ENCODE assay signal across 18 cellular contexts in genomic region chr9:35108461-35108860, GRCh38.
"Had no signal": no experiment of that assay in that cellular context is flagged by ENCODE, and none has a peak within 500 bp of the region (broad histone marks: within the 10 kb centered on the region; RNA-seq: fewer than 3 reads in every experiment).

No MANE protein-coding gene starts in this region.

- H3K27me3 ChIP-seq: esophagus squamous epithelium, right atrium auricular region, transverse colon had no signal

- H3K27ac ChIP-seq: esophagus squamous epithelium, right atrium auricular region, transverse colon had no signal

- H3K9me3 ChIP-seq: esophagus squamous epithelium, right atrium auricular region, transverse colon had no signal

- ATAC-seq: activated naive CD4-positive, alpha-beta T cell treated with anti-CD3 and anti-CD28 coated beads, Interleukin-2, amount 50 U/mL, for 72 hours had no signal

- DNase-seq: activated B cell treated with CpG ODN at 0.5 μM for 24 hours; activated CD4-positive, alpha-beta T cell treated with anti-CD3 and anti-CD28 coated beads, Interleukin-2, amount 10 ng/mL, durations not matched to agents 7 days and 5 days; activated T-cell treated with anti-CD3 and anti-CD28 coated beads for 4 hours; central memory CD4-positive, alpha-beta T cell; cortex of kidney; effector CD8-positive, alpha-beta T cell; esophagus squamous epithelium; hypothalamus; kidney glomerular epithelial cell; nucleus accumbens; stimulated activated CD4-positive, alpha-beta T cell treated with anti-CD3 and anti-CD28 coated beads, Interleukin-2, amount 100 ng/mL, for 48 hours; stimulated activated naive CD4-positive, alpha-beta T cell; substantia nigra; transverse colon had no signal

- H3K27ac Mint-ChIP-seq: activated B cell treated with CpG ODN at 0.5 μM for 24 hours; activated CD4-positive, alpha-beta T cell treated with anti-CD3 and anti-CD28 coated beads, Interleukin-2, amount 10 ng/mL, durations not matched to agents 7 days and 5 days; activated naive CD4-positive, alpha-beta T cell treated with anti-CD3 and anti-CD28 coated beads, Interleukin-2, amount 50 U/mL, for 72 hours; mesothelial cell of epicardium had no signal

- H3K27me3 Mint-ChIP-seq: activated B cell treated with CpG ODN at 0.5 μM for 24 hours; activated CD4-positive, alpha-beta T cell treated with anti-CD3 and anti-CD28 coated beads, Interleukin-2, amount 10 ng/mL, durations not matched to agents 7 days and 5 days had no signal

- FAIRE-seq: endothelial cell of umbilical vein had no signal

- H3K4me3 ChIP-seq: esophagus squamous epithelium, right atrium auricular region, transverse colon had no signal

- H3K9me3 Mint-ChIP-seq: activated B cell treated with CpG ODN at 0.5 μM for 24 hours; activated CD4-positive, alpha-beta T cell treated with anti-CD3 and anti-CD28 coated beads, Interleukin-2, amount 10 ng/mL, durations not matched to agents 7 days and 5 days; activated naive CD4-positive, alpha-beta T cell treated with anti-CD3 and anti-CD28 coated beads, Interleukin-2, amount 50 U/mL, for 72 hours; mesothelial cell of epicardium had no signal

- H3K4me3 Mint-ChIP-seq: activated B cell treated with CpG ODN at 0.5 μM for 24 hours; activated CD4-positive, alpha-beta T cell treated with anti-CD3 and anti-CD28 coated beads, Interleukin-2, amount 10 ng/mL, durations not matched to agents 7 days and 5 days; mesothelial cell of epicardium had no signal
